ENCODE assay signal across 9 cellular contexts in the genomic region with DNA sequence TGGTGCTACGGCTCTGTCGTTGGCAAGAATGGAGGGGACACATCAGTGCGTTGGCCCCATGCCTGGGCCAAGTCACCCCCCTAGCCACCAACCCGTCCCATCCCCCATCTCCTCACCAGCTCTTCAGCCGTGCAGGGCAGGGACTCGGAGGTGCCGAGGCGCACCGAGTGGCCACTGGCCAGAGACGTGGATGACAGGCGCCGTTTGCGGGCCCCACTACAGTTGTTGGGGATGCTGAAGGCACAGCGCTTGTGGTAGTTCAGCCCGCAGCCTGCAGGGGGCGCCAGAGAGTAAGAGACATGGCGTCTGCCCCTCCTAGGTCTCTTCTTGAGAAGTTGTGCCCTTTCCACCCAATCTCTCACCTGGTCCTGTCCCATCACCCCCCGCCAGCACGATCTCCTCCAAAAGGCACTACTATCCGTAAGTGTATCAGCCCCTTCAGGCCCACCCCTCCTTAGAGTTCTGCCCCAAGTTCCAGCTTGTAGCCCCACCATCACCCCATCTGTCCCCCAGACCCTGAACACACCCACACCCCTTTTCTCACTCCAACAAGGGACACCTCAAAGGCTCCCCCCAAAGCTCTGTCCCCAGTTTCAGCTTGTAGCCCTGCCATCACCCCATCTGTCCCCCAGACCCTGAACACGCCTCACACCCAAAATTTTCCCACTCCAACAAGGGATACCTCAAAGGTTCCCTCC. TPM values are rescaled to one million over a fixed set of nuclear protein-coding genes. Genes with fewer than 3 reads are reported as not detected.
DNase-seq lines count a peak whose midpoint lies in the region; ATAC-seq and TF ChIP-seq lines count a peak whose summit lies in the region.
"Had no signal": no experiment of that assay in that cellular context is flagged by ENCODE, and none has a peak within 500 bp of the region (broad histone marks: within the 10 kb centered on the region; RNA-seq: fewer than 3 reads in every experiment).

No MANE protein-coding gene starts in this region.

- peak overlapping the region; percentile 66 for H3K27ac Mint-ChIP-seq in activated naive CD8-positive, alpha-beta T cell

- no peak overlapping the region for H3K27ac ChIP-seq in HCT116 (ENCODE audit: low read depth, low read length)
- H3K27ac ChIP-seq in SU-DHL-6 (ENCODE audit: low read depth, low read length): no peak overlapping the region
- no peak overlapping the region for H3K27ac ChIP-seq in right cardiac atrium (ENCODE audit: low read length)

- TF ChIP-seq CTCF in HCT116 (IDR thresholded peaks at IDR 0.05 in 2 of 3, conservative IDR thresholded peaks at IDR 0.05 in 1 of 3; ENCODE audit: borderline replicate concordance in 1 of 3, insufficient read depth in 1 of 3, low read depth in 2 of 3, low read length in 2 of 3) (peak; percentile 42 to 97 (median 96); a peak in 5 of 6 replicates), SU-DHL-6 (IDR thresholded peaks at IDR 0.05; ENCODE audit: insufficient read depth, low read length, poor library complexity, severe bottlenecking) (peak; percentile 94)

- H3K4me1 ChIP-seq in HCT116 (ENCODE audit: control insufficient read depth in 1 of 2, insufficient read depth in 2 of 2, low read length in 2 of 2) (no peaks in the 10 kb centered on the region), right cardiac atrium (ENCODE audit: control insufficient read depth, insufficient read depth, low read length) (no peaks in the 10 kb centered on the region)

- POLR2A ChIA-PET in HCT116 (lab: Charles Lee): no interaction called here

- peak; percentile 88 for ATAC-seq in HCT116
- ATAC-seq in right cardiac atrium: peak; percentile 70 to 75
- ATAC-seq in GM18502 (IDR thresholded peaks at IDR 0.05; ENCODE audit: poor library complexity, unreplicated experiment): no peak

- 33% methylated on average over 21 of the region's 21 CpGs for WGBS in right cardiac atrium

- TF ChIP-seq POLR2A in HCT116 (IDR thresholded peaks at IDR 0.05; ENCODE audit: borderline replicate concordance, extremely low read depth, insufficient read depth, insufficient read length): no peak

- H3K9me2 ChIP-seq in HCT116 (ENCODE audit: insufficient read depth): no peaks in the 10 kb centered on the region
- no peaks in the 10 kb centered on the region for H3K9me2 ChIP-seq in SU-DHL-6 (replicated peaks; ENCODE audit: insufficient read depth, low read length)

- no peak overlapping the region for H3K9ac ChIP-seq in HCT116 (ENCODE audit: low read length)
- no peak overlapping the region for H3K9ac ChIP-seq in SU-DHL-6 (ENCODE audit: low read length)

- H3K4me2 ChIP-seq in HCT116 (ENCODE audit: low read length) (no peak overlapping the region), SU-DHL-6 (ENCODE audit: low read depth, low read length, poor library complexity, severe bottlenecking) (no peak overlapping the region)

- H3K36me3 ChIP-seq in HCT116 (ENCODE audit: control insufficient read depth in 1 of 2, insufficient read depth in 2 of 2, low read length in 2 of 2) (peaks cover 33 to 35% of the 10 kb centered on the region in 2 experiments), SU-DHL-6 (ENCODE audit: low read length) (peaks cover 6% of the 10 kb centered on the region; the same call in 1 of the 2 replicates)

- H3K9me3 Mint-ChIP-seq in activated naive CD8-positive, alpha-beta T cell (ENCODE audit: low read depth): no peaks in the 10 kb centered on the region

- H3F3A ChIP-seq in SU-DHL-6 (ENCODE audit: insufficient read depth): 0 out of 2 replicates have a peak, but pooled peaks cover 3% of the 10 kb centered on the region

- peaks cover 7% of the 10 kb centered on the region for H3K4me1 Mint-ChIP-seq in activated naive CD8-positive, alpha-beta T cell (ENCODE audit: low read depth)

- H3K4me3 Mint-ChIP-seq in activated naive CD8-positive, alpha-beta T cell: no peak overlapping the region

- BruUV-seq in HCT116 (replicated peaks; lab: Mats Ljungman, UMichigan): no TSS peak

- intact Hi-C loops in HCT116 (cut with micrococcal nuclease) (no loop called here), right cardiac atrium (cut with DNase I) (no loop called here)

- TF ChIP-seq RAD21 in HCT116 (IDR thresholded peaks at IDR 0.05; ENCODE audit: low read depth): no peak; the same call in 1 of the 2 replicates

- DNase-seq in Ammon's horn (ENCODE audit: low spot score) (peak; percentile 52), HCT116 (ENCODE audit: low read depth, low spot score) (no peak), right cardiac atrium (peak; percentile 70 to 92 (median 92)), DMS153 (lab: John Stamatoyannopoulos, UW) (no peak)
- peak; percentile 73 to 85 for DNase-seq in stimulated activated CD4-positive, alpha-beta T cell treated with anti-CD3 and anti-CD28 coated beads, Interleukin-15, amount 100 ng/mL, for 1 hour (ENCODE audit: low read depth in 1 of 2, low spot score in 1 of 2)

- CTCF ChIA-PET in HCT116 (lab: Charles Lee): interaction anchor here (3.3 kb wide), 1 partner anchor 10 kb away, joined by 17 read pairs; no protein-coding TSS in a partner anchor

- no peaks in the 10 kb centered on the region for H3K36me3 Mint-ChIP-seq in activated naive CD8-positive, alpha-beta T cell

- H2AFZ ChIP-seq in HCT116 (ENCODE audit: low read depth, low read length, poor library complexity, severe bottlenecking) (no peak overlapping the region), SU-DHL-6 (ENCODE audit: low read depth, low read length, severe bottlenecking) (no peak overlapping the region)

- H4K20me1 ChIP-seq in HCT116 (ENCODE audit: insufficient read depth): no peaks in the 10 kb centered on the region
- H4K20me1 ChIP-seq in SU-DHL-6 (ENCODE audit: low read depth, low read length): no peaks in the 10 kb centered on the region

- RAD21 ChIA-PET in HCT116 (lab: Charles Lee; ENCODE audit: low non-redundant PET in 1 of 2, low total read pairs in 2 of 2, uncharacterized antibody in 2 of 2, unreplicated experiment in 2 of 2): no interaction called here

- no peak overlapping the region for H3K4me3 ChIP-seq in HCT116 (replicated peaks in 1 of 2; ENCODE audit: low read depth in 1 of 2, low read length in 2 of 2)
- H3K4me3 ChIP-seq in SU-DHL-6 (ENCODE audit: insufficient read depth, low read length, poor library complexity, severe bottlenecking): no peak overlapping the region
- H3K4me3 ChIP-seq in right cardiac atrium (ENCODE audit: low read length): no peak overlapping the region
- H3K4me3 ChIP-seq: skin epidermis had no signal

- no peaks in the 10 kb centered on the region for H3K27me3 Mint-ChIP-seq in activated naive CD8-positive, alpha-beta T cell

- H3K79me2 ChIP-seq in HCT116 (ENCODE audit: insufficient read depth, low read length) (no peaks in the 10 kb centered on the region), SU-DHL-6 (ENCODE audit: insufficient read depth, low read length) (no peaks in the 10 kb centered on the region)

- H3K9me3 ChIP-seq in HCT116 (ENCODE audit: control insufficient read depth in 1 of 2, insufficient read depth in 1 of 2, low read depth in 1 of 2, low read length in 2 of 2) (no peaks in the 10 kb centered on the region), SU-DHL-6 (ENCODE audit: insufficient read depth, low read length) (no peaks in the 10 kb centered on the region), right cardiac atrium (ENCODE audit: control insufficient read depth, low read length) (no peaks in the 10 kb centered on the region)

- no peaks in the 10 kb centered on the region for H3K27me3 ChIP-seq in HCT116 (ENCODE audit: insufficient read depth, low read length)
- no peaks in the 10 kb centered on the region for H3K27me3 ChIP-seq in SU-DHL-6 (ENCODE audit: low read length)
- no peaks in the 10 kb centered on the region for H3K27me3 ChIP-seq in right cardiac atrium (ENCODE audit: control insufficient read depth, insufficient read depth)

TF ChIP-seq in HCT116, 20 proteins besides CTCF, POLR2A, EP300 and RAD21:
- TF ChIP-seq EZH2 (IDR thresholded peaks at IDR 0.05): no peak
- TF ChIP-seq FOSL1 (IDR thresholded peaks at IDR 0.05; ENCODE audit: low read depth): no peak
- TF ChIP-seq, protein P1, sequence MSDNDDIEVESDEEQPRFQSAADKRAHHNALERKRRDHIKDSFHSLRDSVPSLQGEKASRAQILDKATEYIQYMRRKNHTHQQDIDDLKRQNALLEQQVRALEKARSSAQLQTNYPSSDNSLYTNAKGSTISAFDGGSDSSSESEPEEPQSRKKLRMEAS (IDR thresholded peaks at IDR 0.05): no peak
- no peak for TF ChIP-seq ZFX (IDR thresholded peaks at IDR 0.05)
- no peak for TF ChIP-seq POLR2AphosphoS5 (IDR thresholded peaks at IDR 0.05; ENCODE audit: low read depth, low read length)
- peak; percentile 65 for TF ChIP-seq YY1 (IDR thresholded peaks at IDR 0.05; ENCODE audit: extremely low read depth, insufficient replicate concordance, low read depth, low read length)
- no peak for TF ChIP-seq JUND (IDR thresholded peaks at IDR 0.05)
TF ChIP-seq in HCT116: peak in this region for 1.

RNA-seq across cellular contexts. Expression of a gene that starts 12.4 kb away (rescaled TPM):
- 73.5 TPM for total RNA-seq in HCT116 (2021; ENCODE audit: unreplicated experiment)
- polyA plus RNA-seq in HCT116 (2012): 62.1 and 81.0 TPM in 2 replicates
- 10 to 100 TPM; 14.2 to 16.6 (median 14.8) TPM for total RNA-seq in right cardiac atrium
- 11.3 TPM for polyA plus RNA-seq in right cardiac atrium

RNA-seq across cellular contexts. Expression of a gene that starts 41.3 kb away (rescaled TPM):
- total RNA-seq in HCT116 (2021; ENCODE audit: unreplicated experiment) (19.4 TPM), right cardiac atrium (10 to 100 TPM; 15.0 to 22.7 (median 21.0) TPM)
- 9.0 and 13.3 TPM in 2 replicates for polyA plus RNA-seq in HCT116 (2012)
- polyA plus RNA-seq in right cardiac atrium: 15.9 TPM

RNA-seq across cellular contexts. Expression of a gene that starts 41.7 kb away (rescaled TPM):
- 107 TPM for total RNA-seq in HCT116 (2021; ENCODE audit: unreplicated experiment)
- 95.1 and 137 TPM in 2 replicates for polyA plus RNA-seq in HCT116 (2012)
- 10 to 100 TPM; 49.0 to 69.8 (median 54.7) TPM for total RNA-seq in right cardiac atrium
- polyA plus RNA-seq in right cardiac atrium: 39.3 TPM

RNA-seq across cellular contexts. Expression of a gene that starts 43.5 kb away (rescaled TPM):
- total RNA-seq in HCT116 (2021; ENCODE audit: unreplicated experiment) (2.0 TPM), right cardiac atrium (10 to 100 TPM; 24.6 to 46.5 (median 37.2) TPM)
- polyA plus RNA-seq in HCT116 (2012): 0.64 and 1.3 TPM in 2 replicates
- polyA plus RNA-seq in right cardiac atrium: 28.3 TPM

Comparison
In these comparisons a context has a peak if more than half of its experiments do, and no peak if none do; other contexts are left out.
1. DNase-seq: peak in Ammon's horn (single experiment), right cardiac atrium (3 of 3) and stimulated activated CD4-positive, alpha-beta T cell treated with anti-CD3 and anti-CD28 coated beads, Interleukin-15, amount 100 ng/mL, for 1 hour (2 of 2); none in HCT116 (single experiment) and DMS153 (single experiment).